In genomic region chr16:11165894-11166665, GRCh38 we compare ENCODE assay signal across 20 cellular contexts.
"Had no signal": no experiment of that assay in that cellular context is flagged by ENCODE, and none has a peak within 500 bp of the region (broad histone marks: within the 10 kb centered on the region; RNA-seq: fewer than 3 reads in every experiment).

No MANE protein-coding gene starts in this region.

- H3K4me3 Mint-ChIP-seq: activated naive CD4-positive, alpha-beta T cell treated with anti-CD3 and anti-CD28 coated beads, Interleukin-2, amount 10 ng/mL, durations not matched to agents 7 days and 5 days; mesothelial cell of epicardium had no signal

- H3K27ac Mint-ChIP-seq: activated naive CD4-positive, alpha-beta T cell treated with anti-CD3 and anti-CD28 coated beads, Interleukin-2, amount 10 ng/mL, durations not matched to agents 7 days and 5 days; mesothelial cell of epicardium; progenitor cell of endocrine pancreas had no signal

- H3K27me3 Mint-ChIP-seq: activated naive CD4-positive, alpha-beta T cell treated with anti-CD3 and anti-CD28 coated beads, Interleukin-2, amount 10 ng/mL, durations not matched to agents 7 days and 5 days had no signal

- H3K9ac ChIP-seq: SK-N-SH had no signal

- H3K9me3 Mint-ChIP-seq: activated naive CD4-positive, alpha-beta T cell treated with anti-CD3 and anti-CD28 coated beads, Interleukin-2, amount 10 ng/mL, durations not matched to agents 7 days and 5 days; mesothelial cell of epicardium had no signal

- H3K27me3 ChIP-seq: adrenal gland, foreskin keratinocyte, upper lobe of right lung had no signal

- H3K4me1 ChIP-seq: foreskin keratinocyte, upper lobe of right lung had no signal

- H3K4me3 ChIP-seq: adrenal gland, lung, thoracic aorta, upper lobe of right lung had no signal

- H3K27ac ChIP-seq: adrenal gland, foreskin keratinocyte, thoracic aorta, upper lobe of right lung had no signal

- H3K9me3 ChIP-seq: adrenal gland, SK-N-SH, thoracic aorta, upper lobe of right lung had no signal

- FAIRE-seq: astrocyte, bronchial epithelial cell, endothelial cell of umbilical vein, islet of Langerhans had no signal

- ATAC-seq: activated CD4-positive, CD25-positive, alpha-beta regulatory T cell treated with anti-CD3 and anti-CD28 coated beads, Interleukin-2, amount 50 U/mL, for 24 hours; foreskin keratinocyte; upper lobe of right lung had no signal

- H3K36me3 ChIP-seq: upper lobe of right lung had no signal

- DNase-seq: activated effector memory CD4-positive, alpha-beta T cell treated with Interleukin-2 at 50 U/mL for 16 hours; activated naive CD4-positive, alpha-beta T cell treated with anti-CD3 and anti-CD28 coated beads, Interleukin-2, amount 10 ng/mL, durations not matched to agents 7 days and 5 days; adrenal gland; dermis blood vessel endothelial cell; effector memory CD4-positive, alpha-beta T cell; foreskin keratinocyte; hippocampal formation; left colon; SK-N-SH; T-helper 9 cell; upper lobe of right lung had no signal

- H3K4me2 ChIP-seq: SK-N-SH had no signal
